In genomic region chr14:103623308-103623707, GRCh38 we compare ENCODE assay signal across 17 cellular contexts.
"Had no signal": no experiment of that assay in that cellular context is flagged by ENCODE, and none has a peak within 500 bp of the region (broad histone marks: within the 10 kb centered on the region; RNA-seq: fewer than 3 reads in every experiment).

No MANE protein-coding gene starts in this region.

- DNase-seq: cortex of kidney; dorsolateral prefrontal cortex; effector CD8-positive, alpha-beta T cell; foreskin melanocyte; hypothalamus; islet precursor cell; mesenchymal stem cell; midbrain; occipital lobe; pancreas; stimulated activated CD4-positive, alpha-beta T cell treated with anti-CD3 and anti-CD28 coated beads, Interleukin-4, amount 100 ng/mL, for 24 hours had no signal

- H3K4me1 ChIP-seq: pancreas had no signal

- H3K27me3 ChIP-seq: dorsolateral prefrontal cortex, heart right ventricle, pancreas, tibial nerve had no signal

- H3K4me3 ChIP-seq: dorsolateral prefrontal cortex, lung, pancreas, tibial nerve had no signal

- H3K36me3 ChIP-seq: heart right ventricle, pancreas, tibial nerve had no signal

- H3K27ac ChIP-seq: dorsolateral prefrontal cortex, pancreas had no signal

- H3K9me3 ChIP-seq: heart right ventricle, pancreas, tibial nerve had no signal

- ATAC-seq: left lobe of liver; natural killer cell treated with Interleukin-12 subunit alpha and Interleukin-12 subunit beta and Interleukin-15 and Interleukin-18, amount 100 ng/mL, for 72 hours; pancreas; stimulated activated memory B cell treated with anti-CD40 and anti-IgM and Interleukin-4, amounts not matched to agents 10 μg/mL and 1 μg/mL and 100 μg/mL, for 72 hours had no signal
